34 cellular contexts compared by ENCODE assay signal in genomic region chr1:165224504-165224903, GRCh38.
"Had no signal": no experiment of that assay in that cellular context is flagged by ENCODE, and none has a peak within 500 bp of the region (broad histone marks: within the 10 kb centered on the region; RNA-seq: fewer than 3 reads in every experiment).

No MANE protein-coding gene starts in this region.

- H3K27ac ChIP-seq: adrenal gland, ascending aorta, body of pancreas, brain microvascular endothelial cell, breast epithelium, cardiac muscle cell had no signal

- ATAC-seq: activated naive CD4-positive, alpha-beta T cell treated with anti-CD3 and anti-CD28 coated beads, Interleukin-2, amount 50 U/mL, for 72 hours; activated naive CD8-positive, alpha-beta T cell treated with anti-CD3 and anti-CD28 coated beads, Interleukin-2, amount 50 U/mL, for 24 hours; activated T-cell treated with anti-CD3 and anti-CD28 coated beads, Interleukin-2, amount 50 U/mL, for 4 hours; activated T-cell treated with anti-CD3 and anti-CD28 coated beads, Interleukin-2, amount 50 U/mL, for 72 hours; activated T-helper 17 cell treated with anti-CD3 and anti-CD28 coated beads, Interleukin-2, amount 50 U/mL, for 72 hours; body of pancreas had no signal

- H3K36me3 ChIP-seq: adrenal gland, ascending aorta, brain microvascular endothelial cell, breast epithelium, cardiac muscle cell had no signal

- H3K4me1 ChIP-seq: adrenal gland, ascending aorta, body of pancreas, breast epithelium had no signal

- H3K9me3 ChIP-seq: adrenal gland, ascending aorta, body of pancreas, breast epithelium had no signal

- H3K4me3 ChIP-seq: adrenal gland, ascending aorta, body of pancreas, breast epithelium, cardiac muscle cell had no signal

- FAIRE-seq: astrocyte, bronchial epithelial cell had no signal

- H3K27me3 ChIP-seq: adrenal gland, ascending aorta, body of pancreas, brain microvascular endothelial cell, breast epithelium had no signal

- DNase-seq: activated effector memory CD4-positive, alpha-beta T cell treated with anti-CD3 and anti-CD28 coated beads, Interleukin-2, amount 50 U/mL, for 16 hours; activated effector memory CD4-positive, alpha-beta T cell treated with Interleukin-2 at 50 U/mL for 16 hours; activated gamma-delta T cell; activated gamma-delta T cell treated with Interleukin-2 at 50 U/mL for 16 hours; activated naive CD4-positive, alpha-beta T cell; activated naive CD4-positive, alpha-beta T cell treated with anti-CD3 and anti-CD28 coated beads for 36 hours; activated naive CD4-positive, alpha-beta T cell treated with anti-CD3 and anti-CD28 coated beads, Interleukin-2, amount 10 ng/mL, durations not matched to agents 7 days and 5 days; activated naive CD4-positive, alpha-beta T cell treated with anti-CD3 and anti-CD28 coated beads, Interleukin-2, amount 50 U/mL, for 16 hours; activated naive CD4-positive, alpha-beta T cell treated with Interleukin-2 at 50 U/mL for 16 hours; activated naive CD8-positive, alpha-beta T cell treated with anti-CD3 and anti-CD28 coated beads for 36 hours; activated naive CD8-positive, alpha-beta T cell treated with anti-CD3 and anti-CD28 coated beads, Interleukin-2, amount 10 ng/mL, durations not matched to agents 7 days and 5 days; activated naive CD8-positive, alpha-beta T cell treated with anti-CD3 and anti-CD28 coated beads, Interleukin-2, amount 50 U/mL, for 24 hours; activated T-cell treated with anti-CD3 and anti-CD28 coated beads for 4 hours; activated T-cell treated with anti-CD3 and anti-CD28 coated beads, Interleukin-2, amount 50 U/mL, for 1 hour; activated T-cell treated with anti-CD3 and anti-CD28 coated beads, Interleukin-2, amount 50 U/mL, for 24 hours; activated T-cell treated with anti-CD3 and anti-CD28 coated beads, Interleukin-2, amount 50 U/mL, for 4 hours; activated T-cell treated with anti-CD3 and anti-CD28 coated beads, Interleukin-2, amount 50 U/mL, for 48 hours; activated T-cell treated with anti-CD3 and anti-CD28 coated beads, Interleukin-2, amount 50 U/mL, for 72 hours; adrenal gland; amniotic stem cell; anterior cingulate cortex; aorta; body of pancreas; brain microvascular endothelial cell; caudate nucleus; central memory CD4-positive, alpha-beta T cell; cerebellar nuclear complex had no signal
